8 cellular contexts compared by ENCODE assay signal in genomic region chr1:48236716-48237470, GRCh38. TPM values are rescaled to one million over a fixed set of nuclear protein-coding genes. Genes with fewer than 3 reads are reported as not detected.
A peak's percentile ranks its signal among the peaks of the same experiment; 100 is the strongest.
DNase-seq lines count a peak whose midpoint lies in the region; ATAC-seq and TF ChIP-seq lines count a peak whose summit lies in the region.

No MANE protein-coding gene starts in this region.

- H3K36me3 ChIP-seq in esophagus squamous epithelium = no peaks in the 10 kb centered on the region
- H3K36me3 ChIP-seq in neural cell (ENCODE audit: insufficient read depth, low read length) = no peaks in the 10 kb centered on the region

- no peaks in the 10 kb centered on the region for H4K20me1 ChIP-seq in neural cell (ENCODE audit: insufficient read depth)

- TF ChIP-seq CTCF in AG09309 (IDR thresholded peaks at IDR 0.05; ENCODE audit: control insufficient read depth, insufficient read depth, low read depth, low read length, missing control alignments) (peak; percentile 50), GM12875 (IDR thresholded peaks at IDR 0.05; ENCODE audit: borderline replicate concordance, insufficient read depth, low read depth, low read length) (peak; percentile 54), esophagus squamous epithelium (IDR thresholded peaks at IDR 0.05) (peak in 5 of 6 experiments; percentile 58 to 84 (median 69)), neural cell (IDR thresholded peaks at IDR 0.05; ENCODE audit: poor library complexity, severe bottlenecking) (peak; percentile 91)

- no peak overlapping the region for H3K27ac ChIP-seq in esophagus squamous epithelium
- no peak overlapping the region for H3K27ac ChIP-seq in neural cell (ENCODE audit: low read length)

- no peak overlapping the region for H3K4me2 ChIP-seq in neural cell (ENCODE audit: low read length)

- H3K27me3 ChIP-seq in esophagus squamous epithelium (no peaks in the 10 kb centered on the region), neural cell (ENCODE audit: insufficient read depth, low read depth, low read length) (no peaks in the 10 kb centered on the region)

- H2AFZ ChIP-seq in neural cell (ENCODE audit: low read depth, low read length) = no peak overlapping the region

- TF ChIP-seq POLR2A in esophagus squamous epithelium (IDR thresholded peaks at IDR 0.05) = no peak

- H3K4me3 ChIP-seq in AG09309 (ENCODE audit: control insufficient read depth, low read depth, low read length) (no peak overlapping the region), GM12875 (ENCODE audit: low read depth, low read length) (no peak overlapping the region), esophagus squamous epithelium (no peak overlapping the region), neural cell (ENCODE audit: low read length) (no peak overlapping the region)

- no peak for TF ChIP-seq EP300 in neural cell (conservative IDR thresholded peaks at IDR 0.05; ENCODE audit: poor library complexity, severe bottlenecking)

- H3K9ac ChIP-seq in neural cell (ENCODE audit: low read length) = no peak overlapping the region

- H3K4me1 ChIP-seq in esophagus squamous epithelium = peaks cover 0 to 5% (median 0%) of the 10 kb centered on the region in 3 donors

- no peaks in the 10 kb centered on the region for H3K9me3 ChIP-seq in esophagus squamous epithelium
- no peaks in the 10 kb centered on the region for H3K9me3 ChIP-seq in neural cell (ENCODE audit: low read length)

- no peaks in the 10 kb centered on the region for H3F3A ChIP-seq in neural cell (ENCODE audit: insufficient read depth, low read length, poor library complexity, severe bottlenecking)

- H3K9me2 ChIP-seq in neural cell (ENCODE audit: insufficient read depth, low read length) = no peaks in the 10 kb centered on the region

- H3K79me2 ChIP-seq in neural cell (replicated peaks; ENCODE audit: insufficient read depth, low read length) = no peaks in the 10 kb centered on the region

- ATAC-seq in HG03342 (IDR thresholded peaks at IDR 0.05; ENCODE audit: unreplicated experiment) (peak; percentile 75), GM18861 (IDR thresholded peaks at IDR 0.05; ENCODE audit: unreplicated experiment) (no peak)

- intact Hi-C loops in esophagus squamous epithelium (cut with DNase I) = no loop called here

- peak; percentile 93 for TF ChIP-seq RAD21 in neural cell (conservative IDR thresholded peaks at IDR 0.05)

- 72 to 89% methylated on average over 4 of the region's 4 CpGs for WGBS in esophagus squamous epithelium, 2 donors

- peak; percentile 11 for DNase-seq in AG09309 (ENCODE audit: low read depth)
- peak; percentile 53 for DNase-seq in OCI-M1 (lab: John Stamatoyannopoulos, UW)
- no peak for DNase-seq in esophagus squamous epithelium (lab: John Stamatoyannopoulos, UW)
- DNase-seq in activated gamma-delta T cell treated with Interleukin-2 at 50 U/mL for 16 hours = no peak

TF ChIP-seq in neural cell, 6 proteins besides CTCF, POLR2A, EP300 and RAD21:
- no peak for TF ChIP-seq TAF1 (IDR thresholded peaks at IDR 0.05; ENCODE audit: low read depth)
- TF ChIP-seq SMC3 (conservative IDR thresholded peaks at IDR 0.05; ENCODE audit: poor library complexity) = peak; percentile 87

RNA-seq across cellular contexts. Expression of gene SLC5A9, which starts 14.4 kb away (rescaled TPM):
- under 1 TPM in 2 of 4 donors, not detected in 2; 0.19 to 0.38 TPM for total RNA-seq in esophagus squamous epithelium
- polyA plus RNA-seq in neural cell = 0.32 TPM in 1 of 2 replicates, not detected in the other
- not detected in 2 replicates for polyA minus RNA-seq in neural cell

Comparison
In these comparisons a context has a peak if more than half of its experiments do, and no peak if none do; other contexts are left out.
1. DNase-seq: peak in AG09309 (single experiment) and OCI-M1 (single experiment); none in esophagus squamous epithelium (single experiment) and activated gamma-delta T cell treated with Interleukin-2 at 50 U/mL for 16 hours (single experiment).
2. Peak in every context shown above with its lines, with median percentiles within 50 percentile points of each other: CTCF ChIP-seq.